ENCODE assay signal across 24 cellular contexts in genomic region chr7:85829176-85829575, GRCh38.
"Had no signal": no experiment of that assay in that cellular context is flagged by ENCODE, and none has a peak within 500 bp of the region (broad histone marks: within the 10 kb centered on the region; RNA-seq: fewer than 3 reads in every experiment).

No MANE protein-coding gene starts in this region.

- H3K4me3 ChIP-seq: coronary artery, esophagus squamous epithelium, lower lobe of right lung, mucosa of descending colon, prostate gland, skin epidermis, thoracic aorta, tibial nerve, upper lobe of left lung had no signal

- H3K9me3 ChIP-seq: esophagus squamous epithelium, lower lobe of right lung, mucosa of descending colon, prostate gland, thoracic aorta, tibial nerve, upper lobe of left lung had no signal

- H3K36me3 ChIP-seq: esophagus squamous epithelium, lower lobe of right lung, prostate gland, thoracic aorta, tibial nerve, upper lobe of left lung had no signal

- ATAC-seq: effector memory CD8-positive, alpha-beta T cell; left ventricle myocardium superior; lower lobe of right lung; mucosa of descending colon; natural killer cell treated with Interleukin-12 subunit alpha and Interleukin-12 subunit beta and Interleukin-15 and Interleukin-18, amount 100 ng/mL, for 72 hours; right cardiac atrium; stimulated activated naive B cell treated with anti-CD40 and anti-IgM and Interleukin-4, amounts not matched to agents 10 μg/mL and 1 μg/mL and 100 μg/mL, for 72 hours had no signal

- H3K4me1 ChIP-seq: esophagus squamous epithelium, lower lobe of right lung, prostate gland, tibial nerve, upper lobe of left lung had no signal

- H3K27ac ChIP-seq: coronary artery, esophagus squamous epithelium, lower lobe of right lung, prostate gland, skin epidermis, thoracic aorta, tibial nerve, upper lobe of left lung had no signal

- H3K27me3 ChIP-seq: esophagus squamous epithelium, tibial nerve, upper lobe of left lung had no signal

- FAIRE-seq: endometrium, keratinocyte, urothelium cell line had no signal

- DNase-seq: dermis blood vessel endothelial cell; effector memory CD8-positive, alpha-beta T cell; erythroblast; esophagus squamous epithelium; foreskin melanocyte; left ventricle myocardium superior; lower lobe of right lung; naive B cell; nucleus accumbens; right cardiac atrium; stimulated activated CD4-positive, alpha-beta T cell treated with anti-CD3 and anti-CD28 coated beads, Interleukin-15, amount 100 ng/mL, for 24 hours; stimulated activated CD4-positive, alpha-beta T cell treated with anti-CD3 and anti-CD28 coated beads, Interleukin-2, amount 100 ng/mL, for 48 hours; stimulated activated naive B cell treated with anti-CD40 and anti-IgM and Interleukin-4, amounts not matched to agents 10 μg/mL and 1 μg/mL and 100 μg/mL, for 72 hours; upper lobe of left lung had no signal
